ENCODE assay signal across 12 cellular contexts in genomic region chr12:57868211-57868610, GRCh38. TPM values are rescaled to one million over a fixed set of nuclear protein-coding genes. Genes with fewer than 3 reads are reported as not detected.
DNase-seq lines count a peak whose midpoint lies in the region; TF ChIP-seq lines count a peak whose summit lies in the region.
"Had no signal": no experiment of that assay in that cellular context is flagged by ENCODE, and none has a peak within 500 bp of the region (broad histone marks: within the 10 kb centered on the region; RNA-seq: fewer than 3 reads in every experiment).

No MANE protein-coding gene starts in this region.

- H3K27ac Mint-ChIP-seq in brain = peak overlapping the region; percentile 98 to 100 (median 98)
- H3K27ac Mint-ChIP-seq: activated naive CD4-positive, alpha-beta T cell treated with anti-CD3 and anti-CD28 coated beads, Interleukin-2, amount 50 U/mL, for 72 hours; activated T-cell treated with anti-CD3 and anti-CD28 coated beads, Interleukin-2, amount 50 U/mL, for 24 hours had no signal

- no peak overlapping the region for H3K9ac ChIP-seq in BLaER1
- no peak overlapping the region for H3K9ac ChIP-seq in muscle layer of colon (ENCODE audit: low read length)
- H3K9ac ChIP-seq in subcutaneous abdominal adipose tissue (ENCODE audit: low read length in 5 of 5) = no peak overlapping the region

- H3K4me3 ChIP-seq in BLaER1 = no peak overlapping the region
- no peak overlapping the region for H3K4me3 ChIP-seq in muscle layer of colon (ENCODE audit: low read depth in 1 of 2, low read length in 2 of 2)
- H3K4me3 ChIP-seq in subcutaneous abdominal adipose tissue (ENCODE audit: low read depth in 1 of 5, low read length in 5 of 5) = no peak overlapping the region
- no peak overlapping the region for H3K4me3 ChIP-seq in thyroid gland (replicated peaks in 1 of 3)
- H3K4me3 ChIP-seq: PC-9 had no signal

- H3K4me1 ChIP-seq in BLaER1 = peaks cover 32% of the 10 kb centered on the region
- H3K4me1 ChIP-seq in muscle layer of colon (ENCODE audit: insufficient read depth, low read length) = peaks cover 42% of the 10 kb centered on the region
- H3K4me1 ChIP-seq in subcutaneous abdominal adipose tissue (ENCODE audit: control insufficient read depth in 5 of 5, insufficient read depth in 5 of 5, low read length in 5 of 5) = peaks cover 11 to 39% (median 35%) of the 10 kb centered on the region in 5 donors
- H3K4me1 ChIP-seq in thyroid gland = peaks cover 4 to 13% of the 10 kb centered on the region in 2 donors

- no peaks in the 10 kb centered on the region for H3K27me3 Mint-ChIP-seq in brain

- peak overlapping the region; percentile 36 to 85 (median 55) for H3K4me3 Mint-ChIP-seq in brain
- H3K4me3 Mint-ChIP-seq: activated T-cell treated with anti-CD3 and anti-CD28 coated beads, Interleukin-2, amount 50 U/mL, for 24 hours had no signal

- 86 to 88% methylated on average over 3 of the region's 3 CpGs for WGBS in thyroid gland, 2 donors

- peaks cover 63% of the 10 kb centered on the region for H3K4me1 Mint-ChIP-seq in brain

- peak overlapping the region; percentile 63; the same call in 1 of the 2 replicates for H3K4me2 ChIP-seq in BLaER1
- H3K4me2 ChIP-seq: PC-9 had no signal

- no peaks in the 10 kb centered on the region for H4K20me1 ChIP-seq in BLaER1

- no peaks in the 10 kb centered on the region for H3K36me3 Mint-ChIP-seq in brain
- H3K36me3 Mint-ChIP-seq: activated naive CD4-positive, alpha-beta T cell treated with anti-CD3 and anti-CD28 coated beads, Interleukin-2, amount 50 U/mL, for 72 hours had no signal

- H3K27ac ChIP-seq in BLaER1 (no peak overlapping the region), muscle layer of colon (ENCODE audit: low read depth, low read length) (peak overlapping the region; percentile 97), subcutaneous abdominal adipose tissue (ENCODE audit: low read depth, low read length) (peak overlapping the region; percentile 57), thyroid gland (no peak overlapping the region)
- H3K27ac ChIP-seq: PC-9 had no signal

- DNase-seq in NCI-H526 (lab: John Stamatoyannopoulos, UW) = no peak
- DNase-seq in ACHN = no peak
- DNase-seq in SW480 (ENCODE audit: low spot score) = no peak
- DNase-seq in thyroid gland = no peak
- DNase-seq: activated T-cell treated with anti-CD3 and anti-CD28 coated beads, Interleukin-2, amount 50 U/mL, for 24 hours; effector CD4-positive, alpha-beta T cell; PC-9 had no signal

- in situ Hi-C loops in ACHN (cut with HindIII; ENCODE audit: low pct_ligation_motif_present, low pct_unique_long_range_greater_than_20kb, low sequenced_read_pairs) = no loop called here

- no peak for TF ChIP-seq POLR2A in thyroid gland (IDR thresholded peaks at IDR 0.05)

- H3K9me3 Mint-ChIP-seq in brain = peaks cover 0 to 1% (median 0%) of the 10 kb centered on the region in 5 experiments
- H3K9me3 Mint-ChIP-seq: activated naive CD4-positive, alpha-beta T cell treated with anti-CD3 and anti-CD28 coated beads, Interleukin-2, amount 50 U/mL, for 72 hours; activated T-cell treated with anti-CD3 and anti-CD28 coated beads, Interleukin-2, amount 50 U/mL, for 24 hours had no signal

- intact Hi-C loops in thyroid gland (cut with DNase I) = no loop called here

- H3K36me3 ChIP-seq in BLaER1 (no peaks in the 10 kb centered on the region), muscle layer of colon (ENCODE audit: insufficient read depth, low read length) (no peaks in the 10 kb centered on the region), subcutaneous abdominal adipose tissue (ENCODE audit: control insufficient read depth in 5 of 5, insufficient read depth in 5 of 5, low read length in 5 of 5) (no peaks in the 10 kb centered on the region), thyroid gland (no peaks in the 10 kb centered on the region)

- H3K27me3 ChIP-seq in BLaER1 (peaks cover 22% of the 10 kb centered on the region), muscle layer of colon (ENCODE audit: control insufficient read depth in 1 of 2, insufficient read depth in 2 of 2, low read length in 2 of 2) (no peaks in the 10 kb centered on the region), subcutaneous abdominal adipose tissue (ENCODE audit: control insufficient read depth in 5 of 5, insufficient read depth in 4 of 5, low read length in 5 of 5) (no peaks in the 10 kb centered on the region), thyroid gland (no peaks in the 10 kb centered on the region)

- H3K9me3 ChIP-seq in BLaER1 = no peaks in the 10 kb centered on the region
- H3K9me3 ChIP-seq in muscle layer of colon (ENCODE audit: low read length) = no peaks in the 10 kb centered on the region
- H3K9me3 ChIP-seq in subcutaneous abdominal adipose tissue (ENCODE audit: control insufficient read depth in 5 of 5, low read length in 5 of 5) = no peaks in the 10 kb centered on the region
- H3K9me3 ChIP-seq in thyroid gland = no peaks in the 10 kb centered on the region

- TF ChIP-seq CTCF in brain (conservative IDR thresholded peaks at IDR 0.05) = no peak
- no peak for TF ChIP-seq CTCF in thyroid gland (IDR thresholded peaks at IDR 0.05)

RNA-seq across cellular contexts. Expression of gene CTDSP2, which starts 21.7 kb away (rescaled TPM):
- polyA plus RNA-seq in brain (ENCODE audit: insufficient read depth, low read depth, low replicate concordance) = 67.6 TPM
- total RNA-seq in thyroid gland = 100 to 1,000 TPM in 3 of 4 donors, 10 to 100 TPM in 1; 91.5 to 190 (median 138) TPM

RNA-seq across cellular contexts. Expression of gene AVIL, which starts 49.7 kb away (rescaled TPM):
- 1.0 TPM for polyA plus RNA-seq in brain (ENCODE audit: insufficient read depth, low read depth, low replicate concordance)
- total RNA-seq in thyroid gland = 10 to 100 TPM in 1 of 4 donors, 1 to 10 TPM in 3; 5.1 to 15.7 (median 7.8) TPM

Comparison
In these comparisons a context has a peak if more than half of its experiments do, and no peak if none do; other contexts are left out.
1. H3K27ac ChIP-seq: peak in muscle layer of colon (single experiment) and subcutaneous abdominal adipose tissue (single experiment); none in BLaER1 (single experiment) and thyroid gland (0 of 3).